8 cellular contexts compared by ENCODE assay signal in the genomic region with DNA sequence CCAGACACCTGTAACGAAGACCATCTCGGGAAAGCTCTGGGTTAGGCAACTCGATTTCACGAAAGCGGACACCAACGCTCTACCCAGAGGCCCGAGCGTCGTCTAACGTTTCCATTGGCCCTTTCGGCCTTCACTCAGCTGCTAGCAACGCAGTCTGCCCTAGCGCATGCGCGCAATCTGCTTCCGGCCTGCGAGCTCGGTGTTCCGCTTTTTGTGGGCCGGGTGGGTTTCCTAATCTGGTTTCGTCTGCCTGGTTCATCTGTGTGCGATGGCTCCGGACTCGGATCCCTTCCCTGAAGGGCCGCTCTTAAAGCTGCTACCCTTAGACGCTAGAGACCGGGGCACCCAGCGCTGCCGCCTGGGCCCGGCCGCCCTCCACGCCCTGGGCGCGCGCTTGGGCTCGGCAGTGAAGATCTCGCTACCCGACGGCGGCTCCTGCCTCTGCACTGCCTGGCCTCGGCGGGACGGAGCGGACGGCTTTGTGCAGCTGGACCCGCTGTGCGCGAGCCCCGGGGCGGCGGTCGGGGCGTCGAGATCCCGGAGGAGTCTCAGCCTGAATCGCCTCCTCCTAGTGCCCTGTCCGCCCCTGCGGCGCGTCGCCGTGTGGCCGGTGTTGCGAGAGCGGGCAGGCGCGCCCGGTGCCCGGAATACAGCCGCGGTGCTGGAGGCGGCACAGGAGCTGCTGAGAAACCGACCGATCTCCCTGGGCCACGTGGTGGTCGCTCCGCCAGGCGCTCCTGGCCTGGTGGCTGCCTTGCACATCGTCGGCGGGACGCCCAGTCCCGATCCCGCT. TPM values are rescaled to one million over a fixed set of nuclear protein-coding genes. Genes with fewer than 3 reads are reported as not detected.
A peak's percentile ranks its signal among the peaks of the same experiment; 100 is the strongest.
DNase-seq lines count a peak whose midpoint lies in the region; ATAC-seq and TF ChIP-seq lines count a peak whose summit lies in the region.

No MANE protein-coding gene starts in this region.

- H3K27ac ChIP-seq in naive thymus-derived CD4-positive, alpha-beta T cell (ENCODE audit: low read depth, low read length): peak overlapping the region; percentile 83

- H3K27me3 ChIP-seq in naive thymus-derived CD4-positive, alpha-beta T cell (ENCODE audit: control insufficient read depth in 2 of 2, insufficient read depth in 2 of 2, low read length in 2 of 2): no peaks in the 10 kb centered on the region

- peak overlapping the region; percentile 96 for H3K4me3 Mint-ChIP-seq in activated T-helper 17 cell treated with anti-CD3 and anti-CD28 coated beads, Interleukin-2, amount 50 U/mL, for 72 hours
- peak overlapping the region; percentile 88 to 99 (median 96) for H3K4me3 Mint-ChIP-seq in naive thymus-derived CD4-positive, alpha-beta T cell
- peak overlapping the region; percentile 96 for H3K4me3 Mint-ChIP-seq in stimulated activated memory B cell treated with anti-CD40 and anti-IgM and Interleukin-4, amounts not matched to agents 10 μg/mL and 1 μg/mL and 100 μg/mL, for 72 hours

- POLR2A ChIA-PET in naive thymus-derived CD4-positive, alpha-beta T cell (lab: Charles Lee): interaction anchor here (0.7 to 3.0 kb wide), 17 partner anchors 10 to 1578 kb away, joined by 3 to 53 read pairs (median 5); a partner anchor contains a TSS

- peaks cover 0 to 17% (median 15%) of the 10 kb centered on the region in 3 experiments for H3K36me3 ChIP-seq in naive thymus-derived CD4-positive, alpha-beta T cell (ENCODE audit: control insufficient read depth in 2 of 3, insufficient read depth in 3 of 3, low read length in 3 of 3)

- peaks cover 15% of the 10 kb centered on the region for H3K4me1 Mint-ChIP-seq in activated T-helper 17 cell treated with anti-CD3 and anti-CD28 coated beads, Interleukin-2, amount 50 U/mL, for 72 hours
- peaks cover 18 to 40% (median 38%) of the 10 kb centered on the region in 7 donors for H3K4me1 Mint-ChIP-seq in naive thymus-derived CD4-positive, alpha-beta T cell
- H3K4me1 Mint-ChIP-seq in stimulated activated memory B cell treated with anti-CD40 and anti-IgM and Interleukin-4, amounts not matched to agents 10 μg/mL and 1 μg/mL and 100 μg/mL, for 72 hours: peaks cover 35% of the 10 kb centered on the region

- H3K4me3 ChIP-seq in fibroblast of mammary gland (ENCODE audit: control insufficient read depth, low read depth, low read length): peak overlapping the region; percentile 93
- peak overlapping the region; percentile 86 for H3K4me3 ChIP-seq in naive thymus-derived CD4-positive, alpha-beta T cell (ENCODE audit: low read length)

- H3K4me1 ChIP-seq in naive thymus-derived CD4-positive, alpha-beta T cell (ENCODE audit: control insufficient read depth in 2 of 2, insufficient read depth in 2 of 2, low read length in 2 of 2): peaks cover 8 to 22% of the 10 kb centered on the region in 2 donors

- peaks cover 35% of the 10 kb centered on the region for H3K36me3 Mint-ChIP-seq in activated T-helper 17 cell treated with anti-CD3 and anti-CD28 coated beads, Interleukin-2, amount 50 U/mL, for 72 hours (ENCODE audit: low read depth)
- H3K36me3 Mint-ChIP-seq in naive thymus-derived CD4-positive, alpha-beta T cell: peaks cover 0 to 15% (median 5%) of the 10 kb centered on the region in 5 donors
- peaks cover 8% of the 10 kb centered on the region for H3K36me3 Mint-ChIP-seq in stimulated activated memory B cell treated with anti-CD40 and anti-IgM and Interleukin-4, amounts not matched to agents 10 μg/mL and 1 μg/mL and 100 μg/mL, for 72 hours

- no peaks in the 10 kb centered on the region for H3K27me3 Mint-ChIP-seq in activated T-helper 17 cell treated with anti-CD3 and anti-CD28 coated beads, Interleukin-2, amount 50 U/mL, for 72 hours
- H3K27me3 Mint-ChIP-seq in naive thymus-derived CD4-positive, alpha-beta T cell: peaks cover 0 to 14% (median 0%) of the 10 kb centered on the region in 5 donors
- H3K27me3 Mint-ChIP-seq in stimulated activated memory B cell treated with anti-CD40 and anti-IgM and Interleukin-4, amounts not matched to agents 10 μg/mL and 1 μg/mL and 100 μg/mL, for 72 hours: no peaks in the 10 kb centered on the region

- CTCF ChIA-PET in naive thymus-derived CD4-positive, alpha-beta T cell (lab: Charles Lee): interaction anchor here (0.9 to 1.8 kb wide), 9 partner anchors 124 to 239 kb away, joined by 3 to 8 read pairs (median 3); a partner anchor contains a TSS

- no peaks in the 10 kb centered on the region for H3K9me3 ChIP-seq in naive thymus-derived CD4-positive, alpha-beta T cell (ENCODE audit: control insufficient read depth in 2 of 3, low read length in 3 of 3)

- peak; percentile 95 for ATAC-seq in activated T-helper 17 cell treated with anti-CD3 and anti-CD28 coated beads, Interleukin-2, amount 50 U/mL, for 72 hours (replicated peaks)
- ATAC-seq in naive thymus-derived CD4-positive, alpha-beta T cell: peak; percentile 96
- ATAC-seq in stimulated activated memory B cell treated with anti-CD40 and anti-IgM and Interleukin-4, amounts not matched to agents 10 μg/mL and 1 μg/mL and 100 μg/mL, for 72 hours: peak; percentile 97

- DNase-seq in EH (ENCODE audit: low read depth) (peak; percentile 98), GOT3 (lab: John Stamatoyannopoulos, UW) (peak; percentile 76), LHCN-M2 (ENCODE audit: low read depth) (peak; percentile 97), RPMI7951 (ENCODE audit: low read depth) (peak; percentile 99), fibroblast of mammary gland (ENCODE audit: low read depth) (peak; percentile 99)
- DNase-seq in naive thymus-derived CD4-positive, alpha-beta T cell: peak; percentile 84 to 98 (median 96)

- peak overlapping the region; percentile 92 for H3K27ac Mint-ChIP-seq in activated T-helper 17 cell treated with anti-CD3 and anti-CD28 coated beads, Interleukin-2, amount 50 U/mL, for 72 hours
- H3K27ac Mint-ChIP-seq in naive thymus-derived CD4-positive, alpha-beta T cell: peak overlapping the region; percentile 91 to 98 (median 95)
- peak overlapping the region; percentile 93 for H3K27ac Mint-ChIP-seq in stimulated activated memory B cell treated with anti-CD40 and anti-IgM and Interleukin-4, amounts not matched to agents 10 μg/mL and 1 μg/mL and 100 μg/mL, for 72 hours

- intact Hi-C loops in naive thymus-derived CD4-positive, alpha-beta T cell (cut with micrococcal nuclease): loop anchor here (1.0 to 5.0 kb wide), 17 partner anchors 12 to 1578 kb away; a partner anchor contains a TSS

- TF ChIP-seq CTCF in fibroblast of mammary gland (conservative IDR thresholded peaks at IDR 0.05; ENCODE audit: control insufficient read depth, insufficient read depth, low read depth, low read length): no peak

- no peaks in the 10 kb centered on the region for H3K9me3 Mint-ChIP-seq in activated T-helper 17 cell treated with anti-CD3 and anti-CD28 coated beads, Interleukin-2, amount 50 U/mL, for 72 hours
- H3K9me3 Mint-ChIP-seq in naive thymus-derived CD4-positive, alpha-beta T cell: no peaks in the 10 kb centered on the region
- no peaks in the 10 kb centered on the region for H3K9me3 Mint-ChIP-seq in stimulated activated memory B cell treated with anti-CD40 and anti-IgM and Interleukin-4, amounts not matched to agents 10 μg/mL and 1 μg/mL and 100 μg/mL, for 72 hours

RNA-seq across cellular contexts. Expression of a gene that starts 24.0 kb away (rescaled TPM):
- 0.98 and 1.3 TPM in 2 replicates for total RNA-seq in LHCN-M2 (2014; rRNA removed)
- 0.10 TPM for polyA plus RNA-seq in LHCN-M2 (2012)
- total RNA-seq in RPMI7951 (2014; rRNA removed; shearing (Covaris generic)): 0.68 and 1.4 TPM in 2 replicates
- total RNA-seq in activated T-helper 17 cell treated with anti-CD3 and anti-CD28 coated beads, Interleukin-2, amount 50 U/mL, for 72 hours: 1 to 10 TPM; 1.7 to 2.7 TPM
- total RNA-seq in naive thymus-derived CD4-positive, alpha-beta T cell: 1 to 10 TPM in 3 of 5 experiments, under 1 TPM in 2; 0.29 to 2.4 (median 1.6) TPM
- polyA plus RNA-seq in naive thymus-derived CD4-positive, alpha-beta T cell: under 1 TPM in 1 of 2 donors, not detected in 1; 0.14 TPM

Comparison
In these comparisons a context has a peak if more than half of its experiments do, and no peak if none do; other contexts are left out.
1. Peak in every context shown above with its lines: DNase-seq, ATAC-seq, H3K4me3 ChIP-seq and H3K27ac ChIP-seq.